21 cellular contexts compared by ENCODE assay signal in genomic region chr17:13646411-13646810, GRCh38.
"Had no signal": no experiment of that assay in that cellular context is flagged by ENCODE, and none has a peak within 500 bp of the region (broad histone marks: within the 10 kb centered on the region; RNA-seq: fewer than 3 reads in every experiment).

No MANE protein-coding gene starts in this region.

- DNase-seq: activated CD4-positive, alpha-beta T cell treated with anti-CD3 and anti-CD28 coated beads for 36 hours; activated CD8-positive, alpha-beta memory T cell treated with anti-CD3 and anti-CD28 coated beads, Interleukin-2, amount 50 U/mL, for 48 hours; activated CD8-positive, alpha-beta T cell treated with anti-CD3 and anti-CD28 coated beads for 36 hours; activated naive CD4-positive, alpha-beta T cell treated with Interleukin-2 at 50 U/mL for 16 hours; activated naive CD8-positive, alpha-beta T cell treated with anti-CD3 and anti-CD28 coated beads, Interleukin-2, amount 50 U/mL, for 24 hours; central memory CD4-positive, alpha-beta T cell; effector CD8-positive, alpha-beta T cell; kidney; left ventricle myocardium superior; mesendoderm; ovary; sigmoid colon; stimulated activated CD4-positive, alpha-beta T cell treated with anti-CD3 and anti-CD28 coated beads, Interleukin-2, amount 100 ng/mL, for 48 hours; stimulated activated CD8-positive, alpha-beta memory T cell treated with anti-CD3 and anti-CD28 coated beads, Interleukin-4, amount 100 ng/mL, for 48 hours; stimulated activated naive CD8-positive, alpha-beta T cell treated with anti-CD3 and anti-CD28 coated beads, Interleukin-15, Interleukin-2, amounts not matched to agents 100 U/mL and 50 U/mL, for 24 hours; T-helper 9 cell; upper lobe of right lung had no signal

- ATAC-seq: activated CD4-positive, alpha-beta T cell treated with anti-CD3 and anti-CD28 coated beads for 36 hours; activated CD8-positive, alpha-beta T cell treated with anti-CD3 and anti-CD28 coated beads for 36 hours; activated naive CD8-positive, alpha-beta T cell treated with anti-CD3 and anti-CD28 coated beads, Interleukin-2, amount 50 U/mL, for 24 hours; left ventricle myocardium superior; stimulated activated naive CD8-positive, alpha-beta T cell treated with anti-CD3 and anti-CD28 coated beads, Interleukin-15, Interleukin-2, amounts not matched to agents 100 U/mL and 50 U/mL, for 24 hours; upper lobe of right lung had no signal

- H3K27me3 ChIP-seq: hepatocyte, ovary, sigmoid colon, suprapubic skin, upper lobe of right lung had no signal

- H3K4me1 ChIP-seq: sigmoid colon, suprapubic skin, upper lobe of right lung had no signal

- H3K9me3 ChIP-seq: ovary, sigmoid colon, suprapubic skin, upper lobe of right lung had no signal

- H3K36me3 ChIP-seq: ovary, sigmoid colon, suprapubic skin, upper lobe of right lung had no signal

- H3K4me3 ChIP-seq: coronary artery, hepatocyte, ovary, sigmoid colon, suprapubic skin, upper lobe of right lung had no signal

- H3K27ac ChIP-seq: coronary artery, hepatocyte, ovary, sigmoid colon, suprapubic skin, upper lobe of right lung, VCaP had no signal

- FAIRE-seq: kidney had no signal
